Comparison of ENCODE assay signal across 11 cellular contexts in genomic region chr17:77462553-77463497, GRCh38.
A peak's percentile ranks its signal among the peaks of the same experiment; 100 is the strongest.
DNase-seq lines count a peak whose midpoint lies in the region; ATAC-seq and TF ChIP-seq lines count a peak whose summit lies in the region.
"Had no signal": no experiment of that assay in that cellular context is flagged by ENCODE, and none has a peak within 500 bp of the region (broad histone marks: within the 10 kb centered on the region; RNA-seq: fewer than 3 reads in every experiment).

No MANE protein-coding gene starts in this region.

- H3K23ac ChIP-seq in neuronal stem cell (ENCODE audit: low read depth, low read length, poor library complexity), result no peak overlapping the region

- H3K9me3 ChIP-seq in BLaER1, result no peaks in the 10 kb centered on the region
- H3K9me3 ChIP-seq in KOPT-K1 (ENCODE audit: insufficient read depth, low read length, poor library complexity, severe bottlenecking), result no peaks in the 10 kb centered on the region
- H3K9me3 ChIP-seq in colonic mucosa, result no peaks in the 10 kb centered on the region
- H3K9me3 ChIP-seq in neuronal stem cell (replicated peaks in 1 of 2; ENCODE audit: control insufficient read depth in 2 of 2, insufficient read depth in 1 of 2, low read depth in 1 of 2, low read length in 2 of 2), result no peaks in the 10 kb centered on the region

- H3K36me3 ChIP-seq in BLaER1 (peaks cover 36% of the 10 kb centered on the region), KOPT-K1 (ENCODE audit: insufficient read depth, low read length) (peaks cover 40% of the 10 kb centered on the region), colonic mucosa (no peaks in the 10 kb centered on the region), neuronal stem cell (replicated peaks in 1 of 2; ENCODE audit: control insufficient read depth in 2 of 2, insufficient read depth in 2 of 2, low read length in 2 of 2) (peaks cover 6 to 15% of the 10 kb centered on the region in 2 donors)

- no peak for TF ChIP-seq POLR2A in GM18505 (IDR thresholded peaks at IDR 0.05; ENCODE audit: borderline replicate concordance, extremely low read depth, insufficient read depth, insufficient read length)

- H3K4me2 ChIP-seq in BLaER1 (peak overlapping the region; percentile 99), neuronal stem cell (ENCODE audit: insufficient read depth, low read length, poor library complexity, severe bottlenecking) (no peak overlapping the region)

- H3K27me3 ChIP-seq in BLaER1 (no peaks in the 10 kb centered on the region), colonic mucosa (no peaks in the 10 kb centered on the region), neuronal stem cell (ENCODE audit: control insufficient read depth in 3 of 3, insufficient read depth in 3 of 3, low read depth in 1 of 3, low read length in 3 of 3) (no peaks in the 10 kb centered on the region)

- no peak overlapping the region for H2BK12ac ChIP-seq in neuronal stem cell (ENCODE audit: low read length)

- no peak overlapping the region for H2AFZ ChIP-seq in neuronal stem cell (ENCODE audit: low read length)

- H3K27ac ChIP-seq in BLaER1, result peak overlapping the region; percentile 97
- H3K27ac ChIP-seq in KOPT-K1 (ENCODE audit: low read depth, low read length, poor library complexity, severe bottlenecking), result peak overlapping the region; percentile 96
- peak overlapping the region; percentile 61 for H3K27ac ChIP-seq in colonic mucosa
- peak overlapping the region; percentile 74 for H3K27ac ChIP-seq in neuronal stem cell (replicated peaks; ENCODE audit: low read length)

- peaks cover 31% of the 10 kb centered on the region for H4K20me1 ChIP-seq in BLaER1

- H2BK120ac ChIP-seq in neuronal stem cell (ENCODE audit: low read depth, low read length), result no peak overlapping the region

- DNase-seq in colonic mucosa (no peak), neuronal stem cell (ENCODE audit: low spot score) (no peak), epidermal melanocyte (ENCODE audit: insufficient read length, low spot score) (no peak), DMS 273 treated with DMSO at 0.1 percent for 48 hours (lab: John Stamatoyannopoulos, UW) (no peak)
- DNase-seq: activated effector memory CD4-positive, alpha-beta T cell treated with Interleukin-2 at 50 U/mL for 16 hours; COR-L47; NCI-H69 had no signal

- H4K91ac ChIP-seq in neuronal stem cell (ENCODE audit: low read depth, low read length, poor library complexity), result no peak overlapping the region

- H3K9ac ChIP-seq in BLaER1, result peak overlapping the region; percentile 88
- H3K9ac ChIP-seq in colonic mucosa (ENCODE audit: low read depth in 2 of 2, low read length in 2 of 2), result no peak overlapping the region
- H3K9ac ChIP-seq in neuronal stem cell (ENCODE audit: low read depth, low read length, poor library complexity), result no peak overlapping the region

- H3K4me3 ChIP-seq in BLaER1 (peak overlapping the region; percentile 62), colonic mucosa (no peak overlapping the region), neuronal stem cell (ENCODE audit: low read length in 2 of 2) (no peak overlapping the region)

- no peak overlapping the region for H4K8ac ChIP-seq in neuronal stem cell (ENCODE audit: low read depth, low read length)

- no peak overlapping the region for H3K18ac ChIP-seq in neuronal stem cell (ENCODE audit: low read length)

- ATAC-seq in GM19035 (IDR thresholded peaks at IDR 0.05; ENCODE audit: unreplicated experiment) (no peak), GM18505 (IDR thresholded peaks at IDR 0.05; ENCODE audit: unreplicated experiment) (no peak)

- no peak for TF ChIP-seq CTCF in colonic mucosa (IDR thresholded peaks at IDR 0.05)

- H3K4me1 ChIP-seq in BLaER1 (peaks cover 99% of the 10 kb centered on the region), colonic mucosa (peaks cover 27% of the 10 kb centered on the region), neuronal stem cell (ENCODE audit: control insufficient read depth in 2 of 2, insufficient read depth in 1 of 2, low read depth in 1 of 2, low read length in 2 of 2) (peaks cover 31 to 35% of the 10 kb centered on the region in 2 donors)

- no peak overlapping the region for H3K14ac ChIP-seq in neuronal stem cell (ENCODE audit: low read length)

- no CpG with 5 or more reads among the region's 16 CpGs for WGBS in neuronal stem cell (ENCODE audit: extremely low coverage in 2 of 2, insufficient read length in 2 of 2, insufficient replicate concordance in 1 of 2), 2 donors

- H2BK5ac ChIP-seq in neuronal stem cell (ENCODE audit: low read length), result no peak overlapping the region

- H2BK15ac ChIP-seq in neuronal stem cell (ENCODE audit: low read length), result peak overlapping the region; percentile 6

- no peak overlapping the region for H3K4ac ChIP-seq in neuronal stem cell (ENCODE audit: low read length)

- H2AK5ac ChIP-seq in neuronal stem cell (ENCODE audit: low read depth, low read length), result peak overlapping the region; percentile 78

- intact Hi-C loops in colonic mucosa (cut with DNase I), result no loop called here

- H3K79me1 ChIP-seq in neuronal stem cell (ENCODE audit: low read depth, low read length), result peaks cover 10% of the 10 kb centered on the region
